In genomic region chr9:132585954-132586829, GRCh38 we compare ENCODE assay signal across 18 cellular contexts. TPM values are rescaled to one million over a fixed set of nuclear protein-coding genes. Genes with fewer than 3 reads are reported as not detected.
DNase-seq lines count a peak whose midpoint lies in the region; ATAC-seq and TF ChIP-seq lines count a peak whose summit lies in the region.
"Had no signal": no experiment of that assay in that cellular context is flagged by ENCODE, and none has a peak within 500 bp of the region (broad histone marks: within the 10 kb centered on the region; RNA-seq: fewer than 3 reads in every experiment).

No MANE protein-coding gene starts in this region.

- no peaks in the 10 kb centered on the region for H3K36me3 ChIP-seq in HUES6 (ENCODE audit: control insufficient read depth, insufficient read depth, low read length)
- no peaks in the 10 kb centered on the region for H3K36me3 ChIP-seq in neural cell (ENCODE audit: insufficient read depth, low read length)
- H3K36me3 ChIP-seq: gastrocnemius medialis, tibial nerve had no signal

- no peak overlapping the region for H3K27ac Mint-ChIP-seq in WTC11

- no peaks in the 10 kb centered on the region for H3K79me2 ChIP-seq in neural cell (replicated peaks; ENCODE audit: insufficient read depth, low read length)

- no peak for TF ChIP-seq CTCF in WTC11 (IDR thresholded peaks at IDR 0.05)
- no peak for TF ChIP-seq CTCF in neural cell (IDR thresholded peaks at IDR 0.05; ENCODE audit: poor library complexity, severe bottlenecking)

- no peak overlapping the region for H3K4me2 ChIP-seq in neural cell (ENCODE audit: low read length)

- H3K4me3 Mint-ChIP-seq in WTC11 = peak overlapping the region; percentile 58

- no peak overlapping the region for H3K9ac ChIP-seq in HUES6 (ENCODE audit: low read length)
- no peak overlapping the region for H3K9ac ChIP-seq in neural cell (ENCODE audit: low read length)

- ATAC-seq in WTC11 (no peak), HG02938 (IDR thresholded peaks at IDR 0.05; ENCODE audit: unreplicated experiment) (no peak), HG03571 (IDR thresholded peaks at IDR 0.05; ENCODE audit: unreplicated experiment) (no peak)
- ATAC-seq: gastrocnemius medialis, psoas muscle had no signal

- no peaks in the 10 kb centered on the region for H3K9me3 ChIP-seq in HUES6 (ENCODE audit: control insufficient read depth, insufficient read depth, low read depth, low read length)
- H3K9me3 ChIP-seq in neural cell (ENCODE audit: low read length) = no peaks in the 10 kb centered on the region
- H3K9me3 ChIP-seq: gastrocnemius medialis, psoas muscle, tibial nerve had no signal

- H3K36me3 Mint-ChIP-seq in WTC11 = no peaks in the 10 kb centered on the region

- no peak overlapping the region for H2AFZ ChIP-seq in neural cell (ENCODE audit: low read depth, low read length)

- H3K4me1 Mint-ChIP-seq in WTC11 = peaks cover 57% of the 10 kb centered on the region

- POLR2A ChIA-PET in WTC11 (lab: Charles Lee) = no interaction called here

- H3K27me3 ChIP-seq in HUES6 (ENCODE audit: control insufficient read depth, insufficient read depth, low read length) (peaks cover 100% of the 10 kb centered on the region), neural cell (ENCODE audit: insufficient read depth, low read depth, low read length) (peaks cover 100% of the 10 kb centered on the region)

- DNase-seq in SIG-M5 treated with dmso at 0.1 percent for 504 hours (lab: John Stamatoyannopoulos, UW; ENCODE audit: unreplicated experiment) = peak; percentile 40
- no peak for DNase-seq in SIG-M5 (lab: John Stamatoyannopoulos, UW)
- no peak for DNase-seq in WTC11 (ENCODE audit: low spot score)
- no peak for DNase-seq in NCI-H2107 treated with DMSO at 0.1 percent for 48 hours (lab: John Stamatoyannopoulos, UW; ENCODE audit: unreplicated experiment)
- DNase-seq: activated T-cell treated with anti-CD3 and anti-CD28 coated beads for 4 hours; effector memory CD4-positive, alpha-beta T cell; gastrocnemius medialis; NCI-H1105; NCI-H774 had no signal

- no peak overlapping the region for H3K27ac ChIP-seq in HUES6 (ENCODE audit: low read depth, low read length)
- no peak overlapping the region for H3K27ac ChIP-seq in neural cell (ENCODE audit: low read length)
- H3K27ac ChIP-seq: gastrocnemius medialis, psoas muscle, tibial nerve had no signal

- H3K4me1 ChIP-seq in HUES6 (ENCODE audit: control insufficient read depth, insufficient read depth, low read length) = peaks cover 41% of the 10 kb centered on the region

- H4K20me1 ChIP-seq in neural cell (ENCODE audit: insufficient read depth) = no peaks in the 10 kb centered on the region

- CTCF ChIA-PET in WTC11 (lab: Charles Lee) = interaction anchor here (1.1 kb wide), 1 partner anchor 300 kb away, joined by 3 read pairs; no protein-coding TSS in a partner anchor

- no peaks in the 10 kb centered on the region for H3K9me3 Mint-ChIP-seq in WTC11

- H3K9me2 ChIP-seq in neural cell (ENCODE audit: insufficient read depth, low read length) = no peaks in the 10 kb centered on the region

- H3K27me3 Mint-ChIP-seq in WTC11 (ENCODE audit: low read depth) = peaks cover 98% of the 10 kb centered on the region

- H3K4me3 ChIP-seq in HUES6 (ENCODE audit: low read depth, low read length) (peak overlapping the region; percentile 11; the same call in 1 of the 2 replicates), neural cell (ENCODE audit: low read length) (no peak overlapping the region)
- H3K4me3 ChIP-seq: gastrocnemius medialis, psoas muscle, tibial nerve had no signal

- no peak for TF ChIP-seq RAD21 in neural cell (conservative IDR thresholded peaks at IDR 0.05)

- H3F3A ChIP-seq in neural cell (ENCODE audit: insufficient read depth, low read length, poor library complexity, severe bottlenecking) = no peaks in the 10 kb centered on the region

- TF ChIP-seq EP300 in neural cell (conservative IDR thresholded peaks at IDR 0.05; ENCODE audit: poor library complexity, severe bottlenecking) = no peak

TF ChIP-seq in WTC11, 78 proteins besides CTCF, POLR2A, EP300 and RAD21:
- TF ChIP-seq CBFB (CRISPR knock-in tag; IDR thresholded peaks at IDR 0.05; ENCODE audit: low read depth) (no peak), ZNF416 (CRISPR knock-in tag; IDR thresholded peaks at IDR 0.05) (no peak), NR2C2 (CRISPR knock-in tag; IDR thresholded peaks at IDR 0.05) (no peak), CREM (CRISPR knock-in tag; IDR thresholded peaks at IDR 0.05) (no peak), ZNF232 (CRISPR knock-in tag; IDR thresholded peaks at IDR 0.05) (no peak), GABPB1 (CRISPR knock-in tag; IDR thresholded peaks at IDR 0.05) (no peak)

TF ChIP-seq in neural cell, 6 proteins besides CTCF, POLR2A, EP300 and RAD21:
- peak; percentile 95 for TF ChIP-seq POLR2AphosphoS5 (IDR thresholded peaks at IDR 0.05)
- TF ChIP-seq MXI1 (conservative IDR thresholded peaks at IDR 0.05; ENCODE audit: poor library complexity, severe bottlenecking) = no peak
- peak; percentile 57 for TF ChIP-seq EZH2 (IDR thresholded peaks at IDR 0.05; ENCODE audit: borderline replicate concordance, insufficient read depth, low read length, poor library complexity, severe bottlenecking)
- TF ChIP-seq TAF1 (IDR thresholded peaks at IDR 0.05; ENCODE audit: low read depth) = peak; percentile 29
- TF ChIP-seq SMC3 (conservative IDR thresholded peaks at IDR 0.05; ENCODE audit: poor library complexity) = no peak
TF ChIP-seq in neural cell: peak in this region for 3.

RNA-seq across cellular contexts. Expression of gene BARHL1, which starts 3.8 kb away (rescaled TPM):
- total RNA-seq in WTC11 (2021) = 0.15 to 0.16 TPM in 2 of 3 replicates, not detected in the other
- polyA plus RNA-seq in neural cell = not detected in 2 replicates
- polyA minus RNA-seq in neural cell = not detected in 2 replicates
- total RNA-seq: aorta, gastrocnemius medialis, kidney epithelial cell, mucosa of gallbladder, psoas muscle, tibial nerve had no signal
- polyA plus RNA-seq: aorta, psoas muscle had no signal
